In the genomic region with DNA sequence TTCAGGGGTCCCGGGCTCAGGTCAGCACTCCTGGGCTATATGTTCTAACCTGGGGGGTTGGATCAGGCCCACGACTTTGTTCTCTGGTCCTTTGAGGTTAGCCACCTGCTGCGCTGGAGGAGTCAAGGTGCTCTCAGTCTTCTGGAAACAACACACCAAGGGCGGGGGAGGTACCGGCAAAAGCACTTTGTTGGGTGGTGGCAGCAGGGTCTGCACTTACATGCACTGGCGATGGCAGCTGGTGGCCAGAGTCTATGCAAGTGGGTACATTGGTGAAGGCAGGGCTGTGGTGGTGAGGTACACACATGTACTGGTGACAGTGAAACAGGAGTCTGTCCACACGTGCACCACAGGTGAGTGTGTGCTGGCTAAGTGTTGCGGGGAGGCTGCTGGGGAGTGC, we compare ENCODE assay signal across 19 cellular contexts.
DNase-seq lines count a peak whose midpoint lies in the region; ATAC-seq and TF ChIP-seq lines count a peak whose summit lies in the region.
"Had no signal": no experiment of that assay in that cellular context is flagged by ENCODE, and none has a peak within 500 bp of the region (broad histone marks: within the 10 kb centered on the region; RNA-seq: fewer than 3 reads in every experiment).

No MANE protein-coding gene starts in this region.

- H4K91ac ChIP-seq in H9 (ENCODE audit: insufficient read length, low read depth, low read length) (no peak overlapping the region), IMR-90 (ENCODE audit: insufficient read depth, low read depth, low read length) (no peak overlapping the region)

- H3K27me3 ChIP-seq in H9 (ENCODE audit: insufficient read depth, low read length), result peaks cover 6% of the 10 kb centered on the region; the same call in 1 of the 2 replicates
- H3K27me3 ChIP-seq in IMR-90 (ENCODE audit: control insufficient read depth, insufficient read depth, low read length), result no peaks in the 10 kb centered on the region
- H3K27me3 ChIP-seq: BLaER1 had no signal

- H3K4ac ChIP-seq in H9 (ENCODE audit: low read depth, low read length) (no peak overlapping the region), IMR-90 (ENCODE audit: low read depth, low read length) (no peak overlapping the region)

- H3K79me1 ChIP-seq in H9 (ENCODE audit: insufficient read depth, low read depth, low read length, poor library complexity, severe bottlenecking) (no peaks in the 10 kb centered on the region), IMR-90 (ENCODE audit: low read depth in 1 of 2, low read length in 2 of 2) (no peaks in the 10 kb centered on the region)

- H2BK120ac ChIP-seq in H9 (ENCODE audit: low read depth, low read length, poor library complexity, severe bottlenecking) (no peak overlapping the region), IMR-90 (ENCODE audit: low read depth, low read length) (no peak overlapping the region)

- intact Hi-C loops in IMR-90 (cut with micrococcal nuclease), result no loop called here
- intact Hi-C loops in posterior vena cava (cut with DNase I), result loop anchor here in 1 of 2 donors (5.0 kb wide), 1 partner anchor 1380 kb away; no protein-coding TSS in a partner anchor

- H2AFZ ChIP-seq in H9 (ENCODE audit: low read length) (no peak overlapping the region), IMR-90 (replicated peaks; ENCODE audit: low read length, poor library complexity) (no peak overlapping the region)
- H2AFZ ChIP-seq: GM23248 had no signal

- H2BK15ac ChIP-seq in H9 (ENCODE audit: low read depth, low read length) (no peak overlapping the region), IMR-90 (ENCODE audit: low read depth, low read length) (no peak overlapping the region)

- POLR2A ChIA-PET in IMR-90 (lab: Charles Lee; ENCODE audit: unreplicated experiment), result no interaction called here

- H4K20me1 ChIP-seq in H9 (ENCODE audit: control insufficient read depth, insufficient read depth, insufficient read length) (no peaks in the 10 kb centered on the region), IMR-90 (ENCODE audit: insufficient read depth, low read length) (no peaks in the 10 kb centered on the region)
- H4K20me1 ChIP-seq: BLaER1 had no signal

- peaks cover 11 to 15% of the 10 kb centered on the region in 2 experiments for H3K4me1 Mint-ChIP-seq in H9
- no peaks in the 10 kb centered on the region for H3K4me1 Mint-ChIP-seq in stimulated activated memory B cell treated with anti-CD40 and anti-IgM and Interleukin-4, amounts not matched to agents 10 μg/mL and 1 μg/mL and 100 μg/mL, for 72 hours
- H3K4me1 Mint-ChIP-seq: B cell; CD4-positive, CD25-positive, alpha-beta regulatory T cell had no signal

- H3K4me1 ChIP-seq in H9 (ENCODE audit: insufficient read depth, low read length) (no peaks in the 10 kb centered on the region), IMR-90 (ENCODE audit: control insufficient read depth, insufficient read depth, low read length) (peaks cover 3% of the 10 kb centered on the region; the same call in 1 of the 2 replicates)
- H3K4me1 ChIP-seq: BLaER1 had no signal

- BruUV-seq in IMR-90 (replicated peaks; lab: Mats Ljungman, UMichigan), result no TSS peak

- DNase-seq in H9, result no peak
- DNase-seq in IMR-90, result no peak
- peak; percentile 58 for DNase-seq in posterior vena cava (ENCODE audit: low spot score)
- DNase-seq in NCI-H1436 (lab: John Stamatoyannopoulos, UW), result no peak
- no peak for DNase-seq in A172 (ENCODE audit: low spot score)
- DNase-seq: Caco-2; CD4-positive, CD25-positive, alpha-beta regulatory T cell; CD8-positive, alpha-beta T cell; DMS153; DND-41; GM23248; H7 had no signal

- no peak overlapping the region for H3K9ac ChIP-seq in H9 (ENCODE audit: extremely low read depth, insufficient read length, low read length)
- H3K9ac ChIP-seq in IMR-90 (ENCODE audit: low read depth, low read length), result no peak overlapping the region
- H3K9ac ChIP-seq: BLaER1, GM23248 had no signal

- H3K4me3 ChIP-seq in IMR-90 (ENCODE audit: insufficient read depth, low read depth, low read length), result no peak overlapping the region
- H3K4me3 ChIP-seq: BLaER1, GM23248 had no signal

- no peaks in the 10 kb centered on the region; a peak in 1 of 5 replicates for H3K9me3 Mint-ChIP-seq in H9
- no peaks in the 10 kb centered on the region for H3K9me3 Mint-ChIP-seq in stimulated activated memory B cell treated with anti-CD40 and anti-IgM and Interleukin-4, amounts not matched to agents 10 μg/mL and 1 μg/mL and 100 μg/mL, for 72 hours
- H3K9me3 Mint-ChIP-seq: CD8-positive, alpha-beta T cell had no signal

- no peaks in the 10 kb centered on the region for H3K9me1 ChIP-seq in IMR-90 (ENCODE audit: insufficient read depth, low read length)

- ATAC-seq in IMR-90 (ENCODE audit: low read depth) (no peak), HG02852 (IDR thresholded peaks at IDR 0.05; ENCODE audit: unreplicated experiment) (no peak), HG03175 (IDR thresholded peaks at IDR 0.05; ENCODE audit: unreplicated experiment) (no peak)
- peak; percentile 36 for ATAC-seq in stimulated activated memory B cell treated with anti-CD40 and anti-IgM and Interleukin-4, amounts not matched to agents 10 μg/mL and 1 μg/mL and 100 μg/mL, for 72 hours
- ATAC-seq: CD8-positive, alpha-beta T cell; HCT116 had no signal

- H2BK12ac ChIP-seq in H9 (ENCODE audit: insufficient read length, low read depth, low read length), result no peak overlapping the region

- no CpG with 5 or more reads among the region's 8 CpGs for WGBS in H9 (ENCODE audit: extremely low coverage, insufficient read length, low lambda C conversion rate)
- 97% methylated on average over 6 of the region's 8 CpGs; no CpG with 5 or more reads in 1 of the 2 experiments for WGBS in IMR-90 (ENCODE audit: extremely low coverage in 2 of 2, insufficient read length in 1 of 2), 2 experiments

- peaks cover 60% of the 10 kb centered on the region for H3K27me3 Mint-ChIP-seq in H9 (ENCODE audit: low read depth)
- no peaks in the 10 kb centered on the region for H3K27me3 Mint-ChIP-seq in stimulated activated memory B cell treated with anti-CD40 and anti-IgM and Interleukin-4, amounts not matched to agents 10 μg/mL and 1 μg/mL and 100 μg/mL, for 72 hours
- H3K27me3 Mint-ChIP-seq: B cell; CD4-positive, CD25-positive, alpha-beta regulatory T cell had no signal

- H2BK5ac ChIP-seq in H9 (ENCODE audit: insufficient read length, low read length) (no peak overlapping the region), IMR-90 (ENCODE audit: low read depth, low read length, poor library complexity, severe bottlenecking) (no peak overlapping the region)

- peak overlapping the region in 1 of 3 experiments; percentile 44; a peak in 1 of 7 replicates for H3K27ac Mint-ChIP-seq in H9
- H3K27ac Mint-ChIP-seq in stimulated activated memory B cell treated with anti-CD40 and anti-IgM and Interleukin-4, amounts not matched to agents 10 μg/mL and 1 μg/mL and 100 μg/mL, for 72 hours, result no peak overlapping the region
- H3K27ac Mint-ChIP-seq: B cell; CD4-positive, CD25-positive, alpha-beta regulatory T cell; CD8-positive, alpha-beta T cell had no signal

- H2AK9ac ChIP-seq in IMR-90 (replicated peaks; ENCODE audit: low read depth, low read length, poor library complexity), result no peak overlapping the region

- H3K4me2 ChIP-seq in H9 (ENCODE audit: insufficient read depth, insufficient read length, low read length) (no peak overlapping the region), IMR-90 (ENCODE audit: low read depth, low read length) (no peak overlapping the region)
- H3K4me2 ChIP-seq: BLaER1 had no signal

- H2BK20ac ChIP-seq in H9 (ENCODE audit: low read depth, low read length, poor library complexity, severe bottlenecking) (no peak overlapping the region), IMR-90 (ENCODE audit: low read depth, low read length) (no peak overlapping the region)

- H3T11ph ChIP-seq in H9 (ENCODE audit: low read length), result no peak overlapping the region

- H3K9me3 ChIP-seq in H9 (ENCODE audit: control insufficient read depth, low read depth, low read length) (no peaks in the 10 kb centered on the region), IMR-90 (ENCODE audit: control insufficient read depth, insufficient read depth, low read length) (no peaks in the 10 kb centered on the region)
- H3K9me3 ChIP-seq: BLaER1, Caco-2 had no signal

- H3K23ac ChIP-seq in H9 (ENCODE audit: insufficient read length, low read depth, low read length) (no peak overlapping the region), IMR-90 (ENCODE audit: low read depth, low read length) (no peak overlapping the region)

- CTCF ChIA-PET in IMR-90 (lab: Yijun Ruan, JAX), result no interaction called here

- TF ChIP-seq CTCF in H9 (conservative IDR thresholded peaks at IDR 0.05) (no peak), IMR-90 (conservative IDR thresholded peaks at IDR 0.05; ENCODE audit: low read depth, low read length) (no peak)

- peak overlapping the region; percentile 51; the same call in 1 of the 2 replicates for H3K14ac ChIP-seq in H9 (ENCODE audit: insufficient read depth, low read length)
- no peak overlapping the region for H3K14ac ChIP-seq in IMR-90 (replicated peaks; ENCODE audit: low read depth, low read length)

- H2AK5ac ChIP-seq in H9 (ENCODE audit: insufficient read length, low read length), result no peak overlapping the region
- H2AK5ac ChIP-seq in IMR-90 (ENCODE audit: low read depth, low read length), result peak overlapping the region; percentile 13; the same call in 1 of the 2 replicates

- in situ Hi-C loops in IMR-90 (cut with MboI; ENCODE audit: low sequenced_read_pairs), result no loop called here

- H3K18ac ChIP-seq in H9 (ENCODE audit: insufficient read length, low read depth, low read length) (no peak overlapping the region), IMR-90 (ENCODE audit: low read depth, low read length) (no peak overlapping the region)

- H4K8ac ChIP-seq in H9 (replicated peaks; ENCODE audit: insufficient read length, low read depth, low read length) (no peak overlapping the region), IMR-90 (ENCODE audit: low read depth in 2 of 2, low read length in 2 of 2) (no peak overlapping the region)

- H3K36me3 ChIP-seq in IMR-90 (ENCODE audit: control insufficient read depth, insufficient read depth, low read length), result no peaks in the 10 kb centered on the region
- H3K36me3 ChIP-seq: BLaER1 had no signal

- no peak overlapping the region for H4K5ac ChIP-seq in H9 (ENCODE audit: insufficient read length, low read depth, low read length)
- H4K5ac ChIP-seq in IMR-90 (ENCODE audit: low read depth, low read length), result no peak overlapping the region

- TF ChIP-seq POLR2A in IMR-90 (IDR thresholded peaks at IDR 0.05; ENCODE audit: low read depth, low read length), result no peak

- H3K56ac ChIP-seq in H9 (ENCODE audit: insufficient read length, low read depth, low read length) (no peak overlapping the region), IMR-90 (ENCODE audit: extremely low read depth, insufficient read depth, low read length) (no peak overlapping the region)

- H3K23me2 ChIP-seq in H9 (ENCODE audit: insufficient read length, low read depth, low read length, poor library complexity, severe bottlenecking), result no peaks in the 10 kb centered on the region

- no peak overlapping the region for H3K4me3 Mint-ChIP-seq in H9
- H3K4me3 Mint-ChIP-seq in stimulated activated memory B cell treated with anti-CD40 and anti-IgM and Interleukin-4, amounts not matched to agents 10 μg/mL and 1 μg/mL and 100 μg/mL, for 72 hours, result no peak overlapping the region
- H3K4me3 Mint-ChIP-seq: B cell; CD4-positive, CD25-positive, alpha-beta regulatory T cell; CD8-positive, alpha-beta T cell had no signal

- H3K27ac ChIP-seq in H9 (ENCODE audit: insufficient read length, low read depth, low read length), result no peak overlapping the region
- H3K27ac ChIP-seq in IMR-90 (ENCODE audit: insufficient read depth, low read length), result no peak overlapping the region
- H3K27ac ChIP-seq: BLaER1, C4-2B, GM23248 had no signal

- no peaks in the 10 kb centered on the region for H3K36me3 Mint-ChIP-seq in H9 (ENCODE audit: insufficient read depth in 1 of 3, low read depth in 3 of 3)
- no peaks in the 10 kb centered on the region for H3K36me3 Mint-ChIP-seq in stimulated activated memory B cell treated with anti-CD40 and anti-IgM and Interleukin-4, amounts not matched to agents 10 μg/mL and 1 μg/mL and 100 μg/mL, for 72 hours
- H3K36me3 Mint-ChIP-seq: CD4-positive, CD25-positive, alpha-beta regulatory T cell; CD8-positive, alpha-beta T cell had no signal

- no peak for TF ChIP-seq RAD21 in IMR-90 (IDR thresholded peaks at IDR 0.05; ENCODE audit: low read length)

- no peaks in the 10 kb centered on the region for H3K79me2 ChIP-seq in H9 (ENCODE audit: insufficient read depth, low read length)

- dilution Hi-C loops in IMR-90 (cut with HindIII; ENCODE audit: low sequenced_read_pairs, unreplicated experiment), result no loop called here
